8 cellular contexts compared by ENCODE assay signal in genomic region chr14:69354383-69355154, GRCh38. TPM values are rescaled to one million over a fixed set of nuclear protein-coding genes. Genes with fewer than 3 reads are reported as not detected.
DNase-seq lines count a peak whose midpoint lies in the region; ATAC-seq and TF ChIP-seq lines count a peak whose summit lies in the region.

No MANE protein-coding gene starts in this region.

- no peak overlapping the region for H3K4me3 ChIP-seq in BE2C (ENCODE audit: low read depth, low read length)

- no peaks in the 10 kb centered on the region for H3K27me3 ChIP-seq in BE2C

- H3K4me1 ChIP-seq in BE2C: no peaks in the 10 kb centered on the region

- intact Hi-C loops in Right ventricle myocardium inferior (cut with DNase I): loop anchor here (10.0 kb wide), 1 partner anchor 230 kb away; no protein-coding TSS in a partner anchor

- ATAC-seq in HG03097 (IDR thresholded peaks at IDR 0.05; ENCODE audit: low FRiP score, unreplicated experiment): peak; percentile 66
- ATAC-seq in esophagus mucosa: peak; percentile 53
- ATAC-seq in Right ventricle myocardium inferior: no peak

- no peaks in the 10 kb centered on the region for H3K9me3 ChIP-seq in BE2C

- TF ChIP-seq CTCF in BE2C (IDR thresholded peaks at IDR 0.05; ENCODE audit: low read depth, low read length): no peak

- H3K36me3 ChIP-seq in BE2C: no peaks in the 10 kb centered on the region

- DNase-seq in DMS53 (lab: John Stamatoyannopoulos, UW) (peak; percentile 45), DMS53 treated with DMSO at 0.1 percent for 48 hours (lab: John Stamatoyannopoulos, UW; ENCODE audit: unreplicated experiment) (no peak), BE2C (no peak), Right ventricle myocardium inferior (ENCODE audit: missing footprints) (no peak)
- peak; percentile 56 to 65 for DNase-seq in activated CD4-positive, alpha-beta T cell treated with anti-CD3 and anti-CD28 coated beads for 4 hours
- peak; percentile 8 for DNase-seq in stimulated activated CD8-positive, alpha-beta memory T cell treated with anti-CD3 and anti-CD28 coated beads, Interleukin-12 subunit alpha, Interleukin-12 subunit beta, amount 100 ng/mL, for 4 hours (ENCODE audit: low read depth)

RNA-seq across cellular contexts. Expression of gene ERH, which starts 43.5 kb away (rescaled TPM):
- total RNA-seq in esophagus mucosa (153 TPM), Right ventricle myocardium inferior (110 TPM)
- 617 TPM for polyA plus RNA-seq in BE2C (2012; ENCODE audit: insufficient read depth, insufficient read length, low read depth)

RNA-seq across cellular contexts. Expression of gene SLC39A9, which starts 43.9 kb away (rescaled TPM):
- total RNA-seq in esophagus mucosa (41.3 TPM), Right ventricle myocardium inferior (18.0 TPM)
- 77.8 TPM for polyA plus RNA-seq in BE2C (2012; ENCODE audit: insufficient read depth, insufficient read length, low read depth)

Comparison
In these comparisons a context has a peak if more than half of its experiments do, and no peak if none do; other contexts are left out.
1. DNase-seq: peak in DMS53 (single experiment), activated CD4-positive, alpha-beta T cell treated with anti-CD3 and anti-CD28 coated beads for 4 hours (2 of 2) and stimulated activated CD8-positive, alpha-beta memory T cell treated with anti-CD3 and anti-CD28 coated beads, Interleukin-12 subunit alpha, Interleukin-12 subunit beta, amount 100 ng/mL, for 4 hours (single experiment); none in DMS53 treated with DMSO at 0.1 percent for 48 hours (single experiment), BE2C (single experiment) and Right ventricle myocardium inferior (single experiment).